12 cellular contexts compared by ENCODE assay signal in genomic region chr1:212489284-212489859, GRCh38. TPM values are rescaled to one million over a fixed set of nuclear protein-coding genes. Genes with fewer than 3 reads are reported as not detected.
DNase-seq lines count a peak whose midpoint lies in the region; ATAC-seq, FAIRE-seq and TF ChIP-seq lines count a peak whose summit lies in the region.
"Had no signal": no experiment of that assay in that cellular context is flagged by ENCODE, and none has a peak within 500 bp of the region (broad histone marks: within the 10 kb centered on the region; RNA-seq: fewer than 3 reads in every experiment).

No MANE protein-coding gene starts in this region.

- H2BK120ac ChIP-seq in H9 (ENCODE audit: low read depth, low read length, poor library complexity, severe bottlenecking), result no peak overlapping the region

- H3K23ac ChIP-seq in H9 (ENCODE audit: insufficient read length, low read depth, low read length), result no peak overlapping the region

- POLR2A ChIA-PET in A549 (lab: Yijun Ruan, JAX), result interaction anchor here (0.6 to 3.8 kb wide), 8 partner anchors 12 to 454 kb away, joined by 3 to 52 read pairs (median 6); partner anchors contain the start of genes ATF3, DTL and INTS7
- POLR2A ChIA-PET in PC-9 (lab: Charles Lee; ENCODE audit: unreplicated experiment), result no interaction called here

- H3K4ac ChIP-seq in H9 (ENCODE audit: low read depth, low read length), result no peak overlapping the region

- no peak overlapping the region for H4K5ac ChIP-seq in H9 (ENCODE audit: insufficient read length, low read depth, low read length)

- H3K9ac ChIP-seq in H9 (ENCODE audit: extremely low read depth, insufficient read length, low read length), result no peak overlapping the region

- H3K4me1 Mint-ChIP-seq in chondrocyte (ENCODE audit: low read depth), result peaks cover 53% of the 10 kb centered on the region
- H3K4me1 Mint-ChIP-seq in progenitor cell of endocrine pancreas (ENCODE audit: low read depth), result peaks cover 45% of the 10 kb centered on the region
- peaks cover 5 to 18% of the 10 kb centered on the region in 2 donors for H3K4me1 Mint-ChIP-seq in stimulated activated naive B cell treated with anti-CD40 and anti-IgM and Interleukin-4, amounts not matched to agents 10 μg/mL and 1 μg/mL and 100 μg/mL, for 72 hours
- peaks cover 12 to 29% of the 10 kb centered on the region in 2 experiments for H3K4me1 Mint-ChIP-seq in H9

- DNase-seq in A549 (ENCODE audit: low read depth in 1 of 2, low spot score in 1 of 2) (no peak), PC-9 (no peak), chondrocyte (ENCODE audit: low spot score) (no peak), progenitor cell of endocrine pancreas (ENCODE audit: low spot score, unreplicated experiment) (no peak), H9 (no peak)
- DNase-seq in stimulated activated naive B cell treated with anti-CD40 and anti-IgM and Interleukin-4, amounts not matched to agents 10 μg/mL and 1 μg/mL and 100 μg/mL, for 72 hours, result no peak
- no peak for DNase-seq in activated CD4-positive, alpha-beta T cell treated with anti-CD3 and anti-CD28 coated beads for 1 hour
- DNase-seq: activated CD4-positive, CD25-positive, alpha-beta regulatory T cell; NCI-H526 had no signal

- H3K27me3 ChIP-seq in PC-9 (ENCODE audit: insufficient read depth, low read depth) (no peaks in the 10 kb centered on the region), H9 (ENCODE audit: insufficient read depth, low read length) (no peaks in the 10 kb centered on the region)

- ATAC-seq in A549, result no peak
- no peak for ATAC-seq in GM18909 (IDR thresholded peaks at IDR 0.05; ENCODE audit: poor library complexity, unreplicated experiment)
- ATAC-seq in stimulated activated naive B cell treated with anti-CD40 and anti-IgM and Interleukin-4, amounts not matched to agents 10 μg/mL and 1 μg/mL and 100 μg/mL, for 72 hours (replicated peaks), result no peak
- ATAC-seq: HCT116 had no signal

- no peak overlapping the region for H3K14ac ChIP-seq in H9 (ENCODE audit: insufficient read depth, low read length)

- H3K4me3 Mint-ChIP-seq in chondrocyte (ENCODE audit: unreplicated experiment) (no peak overlapping the region), progenitor cell of endocrine pancreas (ENCODE audit: low read depth) (no peak overlapping the region), H9 (no peak overlapping the region)
- H3K4me3 Mint-ChIP-seq in stimulated activated naive B cell treated with anti-CD40 and anti-IgM and Interleukin-4, amounts not matched to agents 10 μg/mL and 1 μg/mL and 100 μg/mL, for 72 hours, result no peak overlapping the region
- H3K4me3 Mint-ChIP-seq: T-helper 1 cell treated with Interleukin-12 subunit alpha and Interleukin-12 subunit beta and Interleukin-4 antibody, amounts not matched to agents 30 μg/mL and 1 μg/mL, for 36 hours had no signal

- H3K56ac ChIP-seq in H9 (ENCODE audit: insufficient read length, low read depth, low read length), result no peak overlapping the region

- TF ChIP-seq POLR2A in A549 (IDR thresholded peaks at IDR 0.05; ENCODE audit: low read length), result no peak

- H3K4me3 ChIP-seq in A549, result no peak overlapping the region
- no peak overlapping the region for H3K4me3 ChIP-seq in PC-9

- H2BK12ac ChIP-seq in H9 (ENCODE audit: insufficient read length, low read depth, low read length), result no peak overlapping the region

- H2AFZ ChIP-seq in PC-9, result no peak overlapping the region
- H2AFZ ChIP-seq in H9 (ENCODE audit: low read length), result no peak overlapping the region

- peak overlapping the region; percentile 51 for H3K4me2 ChIP-seq in A549
- peak overlapping the region; percentile 57 for H3K4me2 ChIP-seq in PC-9
- no peak overlapping the region for H3K4me2 ChIP-seq in H9 (ENCODE audit: insufficient read depth, insufficient read length, low read length)

- H3K9me3 ChIP-seq in A549 (no peaks in the 10 kb centered on the region), PC-9 (ENCODE audit: insufficient read depth, low read depth) (no peaks in the 10 kb centered on the region), H9 (ENCODE audit: control insufficient read depth, low read depth, low read length) (no peaks in the 10 kb centered on the region)

- no peak overlapping the region for H2BK5ac ChIP-seq in H9 (ENCODE audit: insufficient read length, low read length)

- peaks cover 40% of the 10 kb centered on the region for H3F3A ChIP-seq in PC-9 (ENCODE audit: insufficient read depth, low read depth)

- no peak overlapping the region for H2BK15ac ChIP-seq in H9 (ENCODE audit: low read depth, low read length)

- no peaks in the 10 kb centered on the region for H3K79me1 ChIP-seq in H9 (ENCODE audit: insufficient read depth, low read depth, low read length, poor library complexity, severe bottlenecking)

- CTCF ChIA-PET in A549 (lab: Yijun Ruan, JAX), result interaction anchor here (0.9 to 4.6 kb wide), 6 partner anchors 12 to 454 kb away, joined by 3 to 39 read pairs (median 4); partner anchors contain the start of genes DTL and INTS7
- CTCF ChIA-PET in PC-9 (lab: Charles Lee), result no interaction called here

- no peak overlapping the region for H3K18ac ChIP-seq in H9 (ENCODE audit: insufficient read length, low read depth, low read length)

- H3K36me3 ChIP-seq in PC-9 (ENCODE audit: low read depth), result no peaks in the 10 kb centered on the region

- WGBS in A549 (ENCODE audit: missing lambda C conversion rate), result 97% methylated on average over 4 of the region's 4 CpGs
- WGBS in H9 (ENCODE audit: extremely low coverage, insufficient read length, low lambda C conversion rate), result no CpG with 5 or more reads among the region's 4 CpGs

- H3K79me2 ChIP-seq in PC-9 (ENCODE audit: low read depth) (no peaks in the 10 kb centered on the region), H9 (ENCODE audit: insufficient read depth, low read length) (no peaks in the 10 kb centered on the region)

- H4K20me1 ChIP-seq in PC-9 (ENCODE audit: insufficient read depth) (no peaks in the 10 kb centered on the region), H9 (ENCODE audit: control insufficient read depth, insufficient read depth, insufficient read length) (no peaks in the 10 kb centered on the region)

- TF ChIP-seq RAD21 in A549 (conservative IDR thresholded peaks at IDR 0.05 in 1 of 2, IDR thresholded peaks at IDR 0.05 in 1 of 2), result no peak

- no peaks in the 10 kb centered on the region for H3K27me3 Mint-ChIP-seq in chondrocyte (ENCODE audit: low read depth)
- H3K27me3 Mint-ChIP-seq in progenitor cell of endocrine pancreas, result peaks cover 11% of the 10 kb centered on the region
- peaks cover 5 to 10% of the 10 kb centered on the region in 2 donors for H3K27me3 Mint-ChIP-seq in stimulated activated naive B cell treated with anti-CD40 and anti-IgM and Interleukin-4, amounts not matched to agents 10 μg/mL and 1 μg/mL and 100 μg/mL, for 72 hours
- H3K27me3 Mint-ChIP-seq in H9 (ENCODE audit: low read depth), result peaks cover 4% of the 10 kb centered on the region

- no peak overlapping the region for H4K91ac ChIP-seq in H9 (ENCODE audit: insufficient read length, low read depth, low read length)

- peaks cover 2% of the 10 kb centered on the region for H3K23me2 ChIP-seq in H9 (ENCODE audit: insufficient read length, low read depth, low read length, poor library complexity, severe bottlenecking)

- TF ChIP-seq CTCF in A549 (IDR thresholded peaks at IDR 0.05) (no peak), PC-9 (conservative IDR thresholded peaks at IDR 0.05) (no peak), chondrocyte (IDR thresholded peaks at IDR 0.05) (no peak), progenitor cell of endocrine pancreas (IDR thresholded peaks at IDR 0.05; ENCODE audit: unreplicated experiment) (no peak), H9 (conservative IDR thresholded peaks at IDR 0.05) (no peak)

- no peak overlapping the region for H3T11ph ChIP-seq in H9 (ENCODE audit: low read length)

- H3K27ac ChIP-seq in A549 (peak overlapping the region; percentile 75 to 86), PC-9 (peak overlapping the region; percentile 84), H9 (ENCODE audit: insufficient read length, low read depth, low read length) (no peak overlapping the region)

- TF ChIP-seq EP300 in A549 (IDR thresholded peaks at IDR 0.05), result no peak

- H3K4me1 ChIP-seq in A549, result peaks cover 60% of the 10 kb centered on the region
- peaks cover 51% of the 10 kb centered on the region for H3K4me1 ChIP-seq in PC-9 (replicated peaks; ENCODE audit: insufficient read depth)
- H3K4me1 ChIP-seq in H9 (ENCODE audit: insufficient read depth, low read length), result no peaks in the 10 kb centered on the region

- intact Hi-C loops in PC-9 (cut with micrococcal nuclease; ENCODE audit: unreplicated experiment), result no loop called here

- FAIRE-seq in A549 (lab: Jason Lieb, UNC), result no peak

- BruUV-seq in PC-9 (replicated peaks; lab: Mats Ljungman, UMichigan), result no TSS peak

- H2AK5ac ChIP-seq in H9 (ENCODE audit: insufficient read length, low read length), result no peak overlapping the region

- H3K9me3 Mint-ChIP-seq in chondrocyte (ENCODE audit: low read depth) (no peaks in the 10 kb centered on the region), progenitor cell of endocrine pancreas (ENCODE audit: low read depth) (no peaks in the 10 kb centered on the region), H9 (no peaks in the 10 kb centered on the region)
- no peaks in the 10 kb centered on the region for H3K9me3 Mint-ChIP-seq in stimulated activated naive B cell treated with anti-CD40 and anti-IgM and Interleukin-4, amounts not matched to agents 10 μg/mL and 1 μg/mL and 100 μg/mL, for 72 hours
- H3K9me3 Mint-ChIP-seq: T-helper 1 cell treated with Interleukin-12 subunit alpha and Interleukin-12 subunit beta and Interleukin-4 antibody, amounts not matched to agents 30 μg/mL and 1 μg/mL, for 36 hours had no signal

- H3K36me3 Mint-ChIP-seq in chondrocyte (ENCODE audit: low read depth), result no peaks in the 10 kb centered on the region
- H3K36me3 Mint-ChIP-seq in progenitor cell of endocrine pancreas (ENCODE audit: insufficient read depth), result no peaks in the 10 kb centered on the region
- H3K36me3 Mint-ChIP-seq in stimulated activated naive B cell treated with anti-CD40 and anti-IgM and Interleukin-4, amounts not matched to agents 10 μg/mL and 1 μg/mL and 100 μg/mL, for 72 hours, result no peaks in the 10 kb centered on the region
- H3K36me3 Mint-ChIP-seq in H9 (ENCODE audit: insufficient read depth in 1 of 3, low read depth in 3 of 3), result no peaks in the 10 kb centered on the region

- H3K9me2 ChIP-seq in PC-9 (ENCODE audit: insufficient read depth), result no peaks in the 10 kb centered on the region

- H4K8ac ChIP-seq in H9 (replicated peaks; ENCODE audit: insufficient read length, low read depth, low read length), result no peak overlapping the region

- H3K27ac Mint-ChIP-seq in chondrocyte (ENCODE audit: unreplicated experiment), result peak overlapping the region; percentile 79
- H3K27ac Mint-ChIP-seq in progenitor cell of endocrine pancreas, result peak overlapping the region; percentile 96
- no peak overlapping the region for H3K27ac Mint-ChIP-seq in stimulated activated naive B cell treated with anti-CD40 and anti-IgM and Interleukin-4, amounts not matched to agents 10 μg/mL and 1 μg/mL and 100 μg/mL, for 72 hours
- no peak overlapping the region for H3K27ac Mint-ChIP-seq in H9
- H3K27ac Mint-ChIP-seq: T-helper 1 cell treated with Interleukin-12 subunit alpha and Interleukin-12 subunit beta and Interleukin-4 antibody, amounts not matched to agents 30 μg/mL and 1 μg/mL, for 36 hours had no signal

- no peak overlapping the region for H2BK20ac ChIP-seq in H9 (ENCODE audit: low read depth, low read length, poor library complexity, severe bottlenecking)

RNA-seq across cellular contexts. Expression of gene NENF, which starts 56.7 kb away (rescaled TPM):
- 83.9 and 90.5 TPM in 2 replicates for polyA plus RNA-seq in A549 (2011; rRNA removed)
- 98.4 and 99.7 TPM in 2 replicates for polyA plus RNA-seq in A549 (2012; cell fraction: cytosol; rRNA removed)
- polyA plus RNA-seq in A549 (2012; cell fraction: nucleus; rRNA removed), result 30.7 and 43.2 TPM in 2 replicates
- polyA plus RNA-seq in A549 (2017; fragmentation: RNase III; extraction: RNeasy Plus Mini Kit Qiagen cat#74134 plus additional on column Dnase treatment), result 50.8 to 56.4 TPM (median 55.3 TPM) in 3 replicates
- polyA minus RNA-seq in A549 (2011; rRNA and poly(A)+ RNA removed), result 21.9 and 29.3 TPM in 2 replicates
- 71.8 and 85.9 TPM in 2 replicates for total RNA-seq in PC-9 (2021)
- total RNA-seq in chondrocyte, result 48.6 to 55.0 TPM (median 50.1 TPM) in 3 replicates
- total RNA-seq in progenitor cell of endocrine pancreas, result 26.6 and 30.2 TPM in 2 replicates
- 28.3 and 28.4 TPM in 2 replicates for total RNA-seq in H9 (2021)

Comparison
In these comparisons a context has a peak if more than half of its experiments do, and no peak if none do; other contexts are left out.
1. H3K27ac Mint-ChIP-seq: peak in chondrocyte (single experiment) and progenitor cell of endocrine pancreas (single experiment); none in stimulated activated naive B cell treated with anti-CD40 and anti-IgM and Interleukin-4, amounts not matched to agents 10 μg/mL and 1 μg/mL and 100 μg/mL, for 72 hours (single experiment) and H9 (0 of 3).